Comparison of ENCODE assay signal across 8 cellular contexts in genomic region chr17:47315451-47316266, GRCh38. TPM values are rescaled to one million over a fixed set of nuclear protein-coding genes. Genes with fewer than 3 reads are reported as not detected.
DNase-seq lines count a peak whose midpoint lies in the region; ATAC-seq, FAIRE-seq and TF ChIP-seq lines count a peak whose summit lies in the region.

No MANE protein-coding gene starts in this region.

- H3K9me3 ChIP-seq in Panc1 (ENCODE audit: control insufficient read depth, insufficient read depth, low read depth, low read length): no peaks in the 10 kb centered on the region
- no peaks in the 10 kb centered on the region for H3K9me3 ChIP-seq in keratinocyte (ENCODE audit: control insufficient read depth, low read depth, low read length)

- H3K4me2 ChIP-seq in keratinocyte (ENCODE audit: control insufficient read depth, extremely low read depth, insufficient read depth, low read depth, low read length): peak overlapping the region; percentile 17

- FAIRE-seq in bronchial epithelial cell (lab: Jason Lieb, UNC): no peak
- peak; percentile 86 for FAIRE-seq in keratinocyte (lab: Jason Lieb, UNC)

- H3K4me3 Mint-ChIP-seq in activated CD8-positive, alpha-beta memory T cell treated with anti-CD3 and anti-CD28 coated beads, Interleukin-2, amount 10 ng/mL, durations not matched to agents 7 days and 5 days: no peak overlapping the region

- H2AFZ ChIP-seq in keratinocyte (ENCODE audit: control insufficient read depth, low read length): no peak overlapping the region

- H3K4me1 ChIP-seq in Panc1 (ENCODE audit: control insufficient read depth, insufficient read depth, low read length): peaks cover 10% of the 10 kb centered on the region
- H3K4me1 ChIP-seq in keratinocyte (ENCODE audit: control insufficient read depth, extremely low read depth, insufficient read depth, low read length): peaks cover 12% of the 10 kb centered on the region

- POLR2A ChIA-PET in Panc1 (lab: Charles Lee): no interaction called here

- dilution Hi-C loops in keratinocyte (cut with MboI; ENCODE audit: extremely low pct_ligation_motif_present, low sequenced_read_pairs): no loop called here

- H3K4me3 ChIP-seq in Panc1 (ENCODE audit: low read depth in 2 of 2, low read length in 2 of 2): no peak overlapping the region
- H3K4me3 ChIP-seq in bronchial epithelial cell (ENCODE audit: low read depth, low read length): no peak overlapping the region
- H3K4me3 ChIP-seq in keratinocyte (ENCODE audit: control insufficient read depth in 2 of 3, extremely low read depth in 1 of 3, insufficient read depth in 2 of 3, low read depth in 1 of 3, low read length in 3 of 3): no peak overlapping the region

- TF ChIP-seq CTCF in LNCAP (IDR thresholded peaks at IDR 0.05) (peak; percentile 84), Panc1 (IDR thresholded peaks at IDR 0.05) (peak; percentile 68; the same call in 1 of the 2 replicates), bronchial epithelial cell (IDR thresholded peaks at IDR 0.05; ENCODE audit: insufficient read depth, low read length, severe bottlenecking) (peak; percentile 63), keratinocyte (optimal IDR thresholded peaks at IDR 0.05 in 1 of 3, IDR thresholded peaks at IDR 0.05 in 1 of 3, conservative IDR thresholded peaks at IDR 0.05 in 1 of 3; ENCODE audit: extremely low read depth in 1 of 3, insufficient read depth in 2 of 3, low read length in 3 of 3) (peak; percentile 45 to 74 (median 69))

- H3K27ac Mint-ChIP-seq in activated CD8-positive, alpha-beta memory T cell treated with anti-CD3 and anti-CD28 coated beads, Interleukin-2, amount 10 ng/mL, durations not matched to agents 7 days and 5 days: no peak overlapping the region

- H3K27me3 ChIP-seq in Panc1 (ENCODE audit: control insufficient read depth, insufficient read depth, low read length) (no peaks in the 10 kb centered on the region), bronchial epithelial cell (ENCODE audit: control insufficient read depth, insufficient read depth, low read length) (no peaks in the 10 kb centered on the region), keratinocyte (ENCODE audit: control insufficient read depth, extremely low read depth, insufficient read depth, low read length) (peaks cover 2% of the 10 kb centered on the region)

- peaks cover 16% of the 10 kb centered on the region for H3K27me3 Mint-ChIP-seq in activated CD8-positive, alpha-beta memory T cell treated with anti-CD3 and anti-CD28 coated beads, Interleukin-2, amount 10 ng/mL, durations not matched to agents 7 days and 5 days

- peak; percentile 68 for ATAC-seq in activated CD8-positive, alpha-beta memory T cell treated with anti-CD3 and anti-CD28 coated beads, Interleukin-2, amount 10 ng/mL, durations not matched to agents 7 days and 5 days
- ATAC-seq in Panc1 (peak; percentile 84), GM18870 (IDR thresholded peaks at IDR 0.05; ENCODE audit: unreplicated experiment) (no peak)

- peak; percentile 56 for DNase-seq in activated CD8-positive, alpha-beta memory T cell treated with anti-CD3 and anti-CD28 coated beads, Interleukin-2, amount 10 ng/mL, durations not matched to agents 7 days and 5 days
- DNase-seq in activated CD8-positive, alpha-beta memory T cell treated with anti-CD3 and anti-CD28 coated beads for 24 hours: no peak
- DNase-seq in Panc1 (ENCODE audit: low read depth, low spot score) (peak; percentile 56), bronchial epithelial cell (ENCODE audit: low read depth) (peak; percentile 82), keratinocyte (ENCODE audit: low read depth, low spot score) (peak; percentile 11)
- DNase-seq in stimulated activated CD4-positive, alpha-beta T cell treated with anti-CD3 and anti-CD28 coated beads, Interleukin-4, amount 100 ng/mL, for 24 hours: peak; percentile 40

- in situ Hi-C loops in Panc1 (cut with HindIII; ENCODE audit: low pct_unique_long_range_greater_than_20kb, low sequenced_read_pairs): no loop called here

- H3K27ac ChIP-seq in Panc1 (ENCODE audit: low read length) (peak overlapping the region; percentile 73; the same call in 1 of the 2 replicates), keratinocyte (ENCODE audit: control insufficient read depth, insufficient read depth, low read length) (no peak overlapping the region)

- H3K79me2 ChIP-seq in keratinocyte (ENCODE audit: control insufficient read depth, insufficient read depth, low read length): no peaks in the 10 kb centered on the region

- no peaks in the 10 kb centered on the region for H3K4me1 Mint-ChIP-seq in activated CD8-positive, alpha-beta memory T cell treated with anti-CD3 and anti-CD28 coated beads, Interleukin-2, amount 10 ng/mL, durations not matched to agents 7 days and 5 days

- no TSS peak for BruUV-seq in Panc1 (replicated peaks; lab: Mats Ljungman, UMichigan)

- intact Hi-C loops in Panc1 (cut with micrococcal nuclease; ENCODE audit: unreplicated experiment): loop anchor here (2.0 kb wide), 1 partner anchor 85 kb away; no protein-coding TSS in a partner anchor

- H3K9me1 ChIP-seq in keratinocyte (ENCODE audit: control insufficient read depth, extremely low read depth, insufficient read depth, low read length): no peaks in the 10 kb centered on the region

- no peaks in the 10 kb centered on the region for H3K36me3 ChIP-seq in Panc1 (ENCODE audit: control insufficient read depth, insufficient read depth, low read length)
- no peaks in the 10 kb centered on the region for H3K36me3 ChIP-seq in bronchial epithelial cell (ENCODE audit: control insufficient read depth, insufficient read depth, low read length)
- H3K36me3 ChIP-seq in keratinocyte (ENCODE audit: control insufficient read depth in 2 of 2, extremely low read depth in 1 of 2, insufficient read depth in 2 of 2, low read length in 2 of 2): no peaks in the 10 kb centered on the region

- no peak overlapping the region for H3K9ac ChIP-seq in keratinocyte (ENCODE audit: control insufficient read depth, extremely low read depth, insufficient read depth, low read length)

- CTCF ChIA-PET in activated CD8-positive, alpha-beta memory T cell treated with anti-CD3 and anti-CD28 coated beads, Interleukin-2, amount 10 ng/mL, durations not matched to agents 7 days and 5 days (lab: Charles Lee): interaction anchor here (0.6 to 6.4 kb wide), 23 partner anchors 9 to 373 kb away, joined by 3 to 57 read pairs (median 3); partner anchors contain the start of genes EFCAB13 and ITGB3
- CTCF ChIA-PET in Panc1 (lab: Charles Lee): interaction anchor here (0.6 kb wide), 1 partner anchor 112 kb away, joined by 3 read pairs; no protein-coding TSS in a partner anchor

- no peaks in the 10 kb centered on the region for H3K9me3 Mint-ChIP-seq in activated CD8-positive, alpha-beta memory T cell treated with anti-CD3 and anti-CD28 coated beads, Interleukin-2, amount 10 ng/mL, durations not matched to agents 7 days and 5 days (ENCODE audit: low read depth)

- H3K36me3 Mint-ChIP-seq in activated CD8-positive, alpha-beta memory T cell treated with anti-CD3 and anti-CD28 coated beads, Interleukin-2, amount 10 ng/mL, durations not matched to agents 7 days and 5 days: no peaks in the 10 kb centered on the region

- no peaks in the 10 kb centered on the region for H4K20me1 ChIP-seq in keratinocyte (ENCODE audit: control insufficient read depth, extremely low read depth, insufficient read depth, low read length)

RNA-seq across cellular contexts. Expression of gene EFCAB13, which starts 8.1 kb away (rescaled TPM):
- 1 to 10 TPM; 5.9 to 9.1 TPM for total RNA-seq in activated CD8-positive, alpha-beta memory T cell treated with anti-CD3 and anti-CD28 coated beads, Interleukin-2, amount 10 ng/mL, durations not matched to agents 7 days and 5 days
- total RNA-seq in Panc1 (2021; ENCODE audit: unreplicated experiment) (7.1 TPM), bronchial epithelial cell (0.26 and 5.1 TPM in 2 replicates)
- polyA plus RNA-seq in Panc1 (2012; ENCODE audit: insufficient read length): 3.0 TPM
- polyA plus RNA-seq in keratinocyte: 0.19 to 0.64 TPM (median 0.63 TPM) in 3 replicates
- polyA plus RNA-seq in keratinocyte (2011; ENCODE audit: low read depth): 2.1 TPM
- 0.14 and 0.39 TPM in 2 replicates for polyA plus RNA-seq in keratinocyte (2011; cell fraction: cytosol; rRNA removed)
- 1.1 and 1.4 TPM in 2 replicates for polyA plus RNA-seq in keratinocyte (2011; cell fraction: nucleus; rRNA removed)
- 0.29 and 0.89 TPM in 2 replicates for polyA plus RNA-seq in keratinocyte (2012; ENCODE audit: low replicate concordance)
- polyA minus RNA-seq in keratinocyte: 0.59 to 1.4 TPM in 2 of 3 replicates, not detected in the other
- 0.96 TPM for polyA minus RNA-seq in keratinocyte (2011; cell fraction: cytosol; rRNA and poly(A)+ RNA removed)
- polyA minus RNA-seq in keratinocyte (2011; cell fraction: nucleus; rRNA and poly(A)+ RNA removed): 1.7 and 3.9 TPM in 2 replicates
